In genomic region chr9:127761491-127761904, GRCh38 we compare ENCODE assay signal across 20 cellular contexts. TPM values are rescaled to one million over a fixed set of nuclear protein-coding genes. Genes with fewer than 3 reads are reported as not detected.
DNase-seq lines count a peak whose midpoint lies in the region; ATAC-seq and TF ChIP-seq lines count a peak whose summit lies in the region.
"Had no signal": no experiment of that assay in that cellular context is flagged by ENCODE, and none has a peak within 500 bp of the region (broad histone marks: within the 10 kb centered on the region; RNA-seq: fewer than 3 reads in every experiment).

No MANE protein-coding gene starts in this region.

- H3K4me1 Mint-ChIP-seq in natural killer cell treated with Interleukin-12 subunit alpha and Interleukin-12 subunit beta and Interleukin-15 and Interleukin-18, amount 100 ng/mL, for 72 hours (ENCODE audit: low read depth in 2 of 2) = peaks cover 39% of the 10 kb centered on the region in 2 donors
- peaks cover 30% of the 10 kb centered on the region for H3K4me1 Mint-ChIP-seq in WTC11

- no peak overlapping the region for H3K4me3 Mint-ChIP-seq in natural killer cell treated with Interleukin-12 subunit alpha and Interleukin-12 subunit beta and Interleukin-15 and Interleukin-18, amount 100 ng/mL, for 72 hours
- H3K4me3 Mint-ChIP-seq in WTC11 = no peak overlapping the region
- H3K4me3 Mint-ChIP-seq: activated B cell treated with CpG ODN at 0.5 μM for 24 hours; naive thymus-derived CD8-positive, alpha-beta T cell had no signal

- no peak for DNase-seq in left ventricle myocardium inferior
- no peak for DNase-seq in cardiac septum (ENCODE audit: low spot score)
- DNase-seq in natural killer cell treated with Interleukin-12 subunit alpha and Interleukin-12 subunit beta and Interleukin-15 and Interleukin-18, amount 100 ng/mL, for 72 hours (ENCODE audit: low spot score) = peak; percentile 47
- no peak for DNase-seq in upper lobe of right lung
- DNase-seq in WTC11 (ENCODE audit: low spot score) = no peak
- DNase-seq in GOT3 (lab: John Stamatoyannopoulos, UW) = no peak
- no peak for DNase-seq in NCI-H1417 treated with DMSO at 0.1 percent for 48 hours (lab: John Stamatoyannopoulos, UW)
- DNase-seq: activated B cell treated with CpG ODN at 0.5 μM for 24 hours; anterior cingulate cortex; Calu3; HCEC 1CT; hippocampal formation; MM.1S; naive thymus-derived CD8-positive, alpha-beta T cell; NCI-H187 treated with DMSO at 0.1 percent for 48 hours; NCI-H774; stimulated activated CD4-positive, alpha-beta T cell treated with anti-CD3 and anti-CD28 coated beads, Interleukin-1b, Interleukin-23, amount 100 ng/mL, for 48 hours had no signal

- H3K9me3 ChIP-seq in left ventricle myocardium inferior (replicated peaks) (no peaks in the 10 kb centered on the region), upper lobe of right lung (no peaks in the 10 kb centered on the region)
- H3K9me3 ChIP-seq: uterus had no signal

- POLR2A ChIA-PET in WTC11 (lab: Charles Lee) = interaction anchor here (1.0 kb wide), 1 partner anchor 19 kb away, joined by 3 read pairs; no protein-coding TSS in a partner anchor

- peak overlapping the region; percentile 65 for H3K4me3 ChIP-seq in left ventricle myocardium inferior
- H3K4me3 ChIP-seq in upper lobe of right lung = peak overlapping the region; percentile 25
- H3K4me3 ChIP-seq: uterus had no signal

- intact Hi-C loops in left ventricle myocardium inferior (cut with micrococcal nuclease) (no loop called here), cardiac septum (cut with DNase I) (no loop called here), upper lobe of right lung (cut with DNase I) (no loop called here)

- no peaks in the 10 kb centered on the region for H3K9me3 Mint-ChIP-seq in natural killer cell treated with Interleukin-12 subunit alpha and Interleukin-12 subunit beta and Interleukin-15 and Interleukin-18, amount 100 ng/mL, for 72 hours
- no peaks in the 10 kb centered on the region for H3K9me3 Mint-ChIP-seq in WTC11
- H3K9me3 Mint-ChIP-seq: activated B cell treated with CpG ODN at 0.5 μM for 24 hours; activated T-helper 2 cell treated with anti-CD3 and anti-CD28 coated beads, Interferon-gamma antibody, Interleukin-2, Interleukin-4, amounts not matched to agents 10 μg/mL and 5 μg/mL and 100 μg/mL, durations not matched to agents 14 hours and 24 hours and 36 hours; naive thymus-derived CD8-positive, alpha-beta T cell had no signal

- H3K27me3 ChIP-seq in left ventricle myocardium inferior (ENCODE audit: low read depth) (peaks cover 36% of the 10 kb centered on the region), upper lobe of right lung (no peaks in the 10 kb centered on the region)
- H3K27me3 ChIP-seq: uterus had no signal

- no peaks in the 10 kb centered on the region for H3K36me3 ChIP-seq in left ventricle myocardium inferior
- no peaks in the 10 kb centered on the region for H3K36me3 ChIP-seq in upper lobe of right lung
- H3K36me3 ChIP-seq: uterus had no signal

- H3K4me1 ChIP-seq in left ventricle myocardium inferior (peaks cover 91% of the 10 kb centered on the region), upper lobe of right lung (peaks cover 4% of the 10 kb centered on the region)
- H3K4me1 ChIP-seq: uterus had no signal

- peak overlapping the region; percentile 93 for H3K27ac ChIP-seq in left ventricle myocardium inferior (replicated peaks)
- peak overlapping the region; percentile 84 for H3K27ac ChIP-seq in upper lobe of right lung

- ATAC-seq in esophagus mucosa = peak; percentile 5
- ATAC-seq in natural killer cell treated with Interleukin-12 subunit alpha and Interleukin-12 subunit beta and Interleukin-15 and Interleukin-18, amount 100 ng/mL, for 72 hours = no peak
- no peak for ATAC-seq in upper lobe of right lung
- no peak; the same call in 1 of the 2 replicates for ATAC-seq in WTC11
- ATAC-seq: naive thymus-derived CD8-positive, alpha-beta T cell had no signal

- peak overlapping the region in 1 of 2 donors; percentile 99 for H3K27ac Mint-ChIP-seq in natural killer cell treated with Interleukin-12 subunit alpha and Interleukin-12 subunit beta and Interleukin-15 and Interleukin-18, amount 100 ng/mL, for 72 hours
- no peak overlapping the region for H3K27ac Mint-ChIP-seq in WTC11
- H3K27ac Mint-ChIP-seq: activated B cell treated with CpG ODN at 0.5 μM for 24 hours; activated T-helper 2 cell treated with anti-CD3 and anti-CD28 coated beads, Interferon-gamma antibody, Interleukin-2, Interleukin-4, amounts not matched to agents 10 μg/mL and 5 μg/mL and 100 μg/mL, durations not matched to agents 14 hours and 24 hours and 36 hours had no signal

- CTCF ChIA-PET in WTC11 (lab: Charles Lee) = interaction anchor here (0.7 to 3.1 kb wide), 4 partner anchors 10 to 160 kb away, joined by 3 to 30 read pairs (median 6); partner anchors contain the start of gene TOR2A

- H3K27me3 Mint-ChIP-seq in natural killer cell treated with Interleukin-12 subunit alpha and Interleukin-12 subunit beta and Interleukin-15 and Interleukin-18, amount 100 ng/mL, for 72 hours = no peaks in the 10 kb centered on the region
- H3K27me3 Mint-ChIP-seq in WTC11 (ENCODE audit: low read depth) = peaks cover 19% of the 10 kb centered on the region
- H3K27me3 Mint-ChIP-seq: activated B cell treated with CpG ODN at 0.5 μM for 24 hours; naive thymus-derived CD8-positive, alpha-beta T cell had no signal

- TF ChIP-seq CTCF in left ventricle myocardium inferior (IDR thresholded peaks at IDR 0.05; ENCODE audit: borderline replicate concordance) (no peak), upper lobe of right lung (IDR thresholded peaks at IDR 0.05) (no peak), WTC11 (IDR thresholded peaks at IDR 0.05) (no peak)

- peaks cover 5% of the 10 kb centered on the region for H3K36me3 Mint-ChIP-seq in natural killer cell treated with Interleukin-12 subunit alpha and Interleukin-12 subunit beta and Interleukin-15 and Interleukin-18, amount 100 ng/mL, for 72 hours
- H3K36me3 Mint-ChIP-seq in WTC11 = no peaks in the 10 kb centered on the region

TF ChIP-seq in WTC11, 78 proteins besides CTCF, POLR2A, EP300 and RAD21 (continues in another document):
- TF ChIP-seq ETV6 (CRISPR knock-in tag; IDR thresholded peaks at IDR 0.05) = no peak
- TF ChIP-seq ATF1 (CRISPR knock-in tag; IDR thresholded peaks at IDR 0.05) = no peak
- no peak for TF ChIP-seq ATF2 (CRISPR knock-in tag; IDR thresholded peaks at IDR 0.05; ENCODE audit: borderline replicate concordance, low read depth)
- TF ChIP-seq MXD4 (CRISPR knock-in tag; IDR thresholded peaks at IDR 0.05; ENCODE audit: borderline replicate concordance) = no peak
- no peak for TF ChIP-seq TEAD1 (CRISPR knock-in tag; IDR thresholded peaks at IDR 0.05)
- no peak for TF ChIP-seq IRF2 (CRISPR knock-in tag; IDR thresholded peaks at IDR 0.05; ENCODE audit: borderline replicate concordance, low read depth)
- no peak for TF ChIP-seq MLX (CRISPR knock-in tag; IDR thresholded peaks at IDR 0.05)

RNA-seq across cellular contexts. Expression of gene SH2D3C, which starts 17.0 kb away (rescaled TPM):
- total RNA-seq in left ventricle myocardium inferior = 18.2 TPM
- total RNA-seq in cardiac septum = 16.0 TPM
- 1.9 TPM for total RNA-seq in esophagus mucosa
- 10 to 100 TPM; 23.9 to 29.1 TPM for total RNA-seq in natural killer cell treated with Interleukin-12 subunit alpha and Interleukin-12 subunit beta and Interleukin-15 and Interleukin-18, amount 100 ng/mL, for 72 hours
- total RNA-seq in upper lobe of right lung = 85.3 TPM
- 3.3 to 5.4 TPM (median 3.4 TPM) in 3 replicates for total RNA-seq in WTC11 (2021)
- total RNA-seq: Calu3 had no signal

RNA-seq across cellular contexts. Expression of gene CDK9, which starts 24.3 kb away (rescaled TPM):
- total RNA-seq in left ventricle myocardium inferior = 46.4 TPM
- 48.7 TPM for total RNA-seq in cardiac septum
- 38.3 TPM for total RNA-seq in esophagus mucosa
- 100 to 1,000 TPM; 119 to 132 TPM for total RNA-seq in natural killer cell treated with Interleukin-12 subunit alpha and Interleukin-12 subunit beta and Interleukin-15 and Interleukin-18, amount 100 ng/mL, for 72 hours
- 99.1 TPM for total RNA-seq in upper lobe of right lung
- total RNA-seq in WTC11 (2021) = 106 to 111 TPM (median 107 TPM) in 3 replicates

RNA-seq across cellular contexts. Expression of gene TOR2A, which starts 26.4 kb away (rescaled TPM):
- 2.3 TPM for total RNA-seq in left ventricle myocardium inferior
- total RNA-seq in cardiac septum = 4.4 TPM
- 9.5 TPM for total RNA-seq in esophagus mucosa
- 10 to 100 TPM; 20.4 to 31.9 TPM for total RNA-seq in natural killer cell treated with Interleukin-12 subunit alpha and Interleukin-12 subunit beta and Interleukin-15 and Interleukin-18, amount 100 ng/mL, for 72 hours
- total RNA-seq in upper lobe of right lung = 17.3 TPM
- total RNA-seq in WTC11 (2021) = 14.4 to 19.4 TPM (median 16.6 TPM) in 3 replicates

RNA-seq across cellular contexts. Expression of gene FPGS, which starts 41.2 kb away (rescaled TPM):
- 38.0 TPM for total RNA-seq in left ventricle myocardium inferior
- 36.5 TPM for total RNA-seq in cardiac septum
- total RNA-seq in esophagus mucosa = 28.3 TPM
- total RNA-seq in natural killer cell treated with Interleukin-12 subunit alpha and Interleukin-12 subunit beta and Interleukin-15 and Interleukin-18, amount 100 ng/mL, for 72 hours = 100 to 1,000 TPM in 1 of 2 donors, 10 to 100 TPM in 1; 96.0 to 150 TPM
- total RNA-seq in upper lobe of right lung = 68.9 TPM
- total RNA-seq in WTC11 (2021) = 67.7 to 81.7 TPM (median 69.3 TPM) in 3 replicates

RNA-seq across cellular contexts. Expression of gene TTC16, which starts 45.6 kb away (rescaled TPM):
- total RNA-seq in left ventricle myocardium inferior = 0.25 TPM
- 0.16 TPM for total RNA-seq in cardiac septum
- not detected for total RNA-seq in esophagus mucosa
- 1 to 10 TPM; 3.8 to 8.1 TPM for total RNA-seq in natural killer cell treated with Interleukin-12 subunit alpha and Interleukin-12 subunit beta and Interleukin-15 and Interleukin-18, amount 100 ng/mL, for 72 hours
- 0.41 TPM for total RNA-seq in upper lobe of right lung
- not detected in 3 replicates for total RNA-seq in WTC11 (2021)
- total RNA-seq: activated B cell treated with CpG ODN at 0.5 μM for 24 hours, Calu3 had no signal
